13 cellular contexts compared by ENCODE assay signal in the genomic region with DNA sequence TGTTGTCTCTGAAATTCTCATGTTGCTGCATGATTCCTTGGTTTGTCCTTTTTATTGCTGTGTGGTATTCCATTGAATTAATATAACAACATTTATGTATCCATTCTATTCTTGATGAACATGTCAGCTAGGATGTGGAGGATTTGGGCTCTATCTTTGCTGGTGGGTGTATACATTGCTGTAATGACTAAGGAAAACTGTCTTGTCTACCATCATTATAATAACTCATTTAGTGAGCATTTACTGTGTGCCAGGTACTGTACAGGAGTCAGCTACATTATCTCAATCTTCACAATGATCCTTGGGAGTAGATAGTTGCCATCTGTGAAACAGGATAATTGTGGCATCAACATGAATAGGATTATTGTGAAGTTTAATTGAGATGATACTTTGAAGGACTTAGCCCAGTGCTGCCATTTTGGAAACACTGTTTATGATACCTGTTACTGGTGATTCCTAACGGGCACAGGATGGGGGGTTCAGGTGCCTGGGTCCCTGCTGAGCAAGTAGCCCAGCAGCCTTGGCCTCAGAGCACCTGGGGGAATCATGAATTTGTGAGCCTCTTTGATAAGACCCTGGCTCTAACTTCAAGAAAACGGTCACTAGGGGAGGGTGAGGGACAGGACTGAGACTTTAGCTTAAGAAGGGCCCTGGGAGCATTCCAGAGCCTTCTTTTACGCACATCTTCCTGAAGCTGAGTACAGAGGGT. TPM values are rescaled to one million over a fixed set of nuclear protein-coding genes. Genes with fewer than 3 reads are reported as not detected.
DNase-seq lines count a peak whose midpoint lies in the region; ATAC-seq, FAIRE-seq and TF ChIP-seq lines count a peak whose summit lies in the region.
"Had no signal": no experiment of that assay in that cellular context is flagged by ENCODE, and none has a peak within 500 bp of the region (broad histone marks: within the 10 kb centered on the region; RNA-seq: fewer than 3 reads in every experiment).

No MANE protein-coding gene starts in this region.

- FAIRE-seq in HTR-8/SVneo (lab: Jason Lieb, UNC): no peak
- FAIRE-seq: endothelial cell of umbilical vein had no signal

- no peak for TF ChIP-seq POLR2A in breast epithelium (IDR thresholded peaks at IDR 0.05)

- H3K27ac Mint-ChIP-seq in MCF 10A (ENCODE audit: low read depth, unreplicated experiment) (peak overlapping the region; percentile 68), type B pancreatic cell (peak overlapping the region; percentile 90)
- peak overlapping the region; percentile 66 to 76 for H3K27ac Mint-ChIP-seq in effector memory CD8-positive, alpha-beta T cell

- H3K36me3 ChIP-seq in breast epithelium (no peaks in the 10 kb centered on the region), Panc1 (ENCODE audit: control insufficient read depth, insufficient read depth, low read length) (no peaks in the 10 kb centered on the region; the same call in 1 of the 2 replicates)

- intact Hi-C loops in MCF 10A (cut with micrococcal nuclease) (no loop called here), breast epithelium (cut with DNase I; ENCODE audit: low total_unique reads) (no loop called here), Panc1 (cut with micrococcal nuclease; ENCODE audit: unreplicated experiment) (no loop called here)

- no peaks in the 10 kb centered on the region for H3K9me3 Mint-ChIP-seq in MCF 10A (ENCODE audit: unreplicated experiment)
- H3K9me3 Mint-ChIP-seq in effector memory CD8-positive, alpha-beta T cell: no peaks in the 10 kb centered on the region
- no peaks in the 10 kb centered on the region for H3K9me3 Mint-ChIP-seq in type B pancreatic cell

- H3K27me3 Mint-ChIP-seq in MCF 10A (ENCODE audit: insufficient read depth, unreplicated experiment) (no peaks in the 10 kb centered on the region), type B pancreatic cell (peaks cover 6% of the 10 kb centered on the region)
- no peaks in the 10 kb centered on the region for H3K27me3 Mint-ChIP-seq in effector memory CD8-positive, alpha-beta T cell

- H3K4me3 ChIP-seq in breast epithelium (no peak overlapping the region), Panc1 (ENCODE audit: low read depth in 2 of 2, low read length in 2 of 2) (peak overlapping the region in 1 of 2 experiments; percentile 66; a peak in 1 of 4 replicates)

- H3K9me3 ChIP-seq in breast epithelium (no peaks in the 10 kb centered on the region), Panc1 (ENCODE audit: control insufficient read depth, insufficient read depth, low read depth, low read length) (no peaks in the 10 kb centered on the region)

- POLR2A ChIA-PET in MCF 10A (lab: Yijun Ruan, JAX): interaction anchor here (1.5 to 1.9 kb wide), 2 partner anchors 35 to 132 kb away, joined by 9 to 12 read pairs; a partner anchor contains a TSS
- POLR2A ChIA-PET in Panc1 (lab: Charles Lee): no interaction called here

- in situ Hi-C loops in Panc1 (cut with HindIII; ENCODE audit: low pct_unique_long_range_greater_than_20kb, low sequenced_read_pairs): no loop called here

- H3K4me3 Mint-ChIP-seq in MCF 10A (ENCODE audit: unreplicated experiment) (peak overlapping the region; percentile 77), type B pancreatic cell (peak overlapping the region; percentile 87)
- peak overlapping the region; percentile 70 to 73 for H3K4me3 Mint-ChIP-seq in effector memory CD8-positive, alpha-beta T cell

- H3K4me1 ChIP-seq in breast epithelium: peaks cover 0 to 4% of the 10 kb centered on the region in 2 donors
- peaks cover 13% of the 10 kb centered on the region for H3K4me1 ChIP-seq in Panc1 (ENCODE audit: control insufficient read depth, insufficient read depth, low read length)

- no peaks in the 10 kb centered on the region for H3K36me3 Mint-ChIP-seq in MCF 10A (ENCODE audit: insufficient read depth, unreplicated experiment)
- H3K36me3 Mint-ChIP-seq in effector memory CD8-positive, alpha-beta T cell (ENCODE audit: insufficient read depth): peaks cover 6% of the 10 kb centered on the region
- H3K36me3 Mint-ChIP-seq in type B pancreatic cell: peaks cover 3% of the 10 kb centered on the region

- ATAC-seq in Panc1: no peak
- ATAC-seq in effector memory CD8-positive, alpha-beta T cell (replicated peaks): no peak
- ATAC-seq in GM21381 (IDR thresholded peaks at IDR 0.05; ENCODE audit: unreplicated experiment): no peak
- ATAC-seq: left lobe of liver had no signal

- H3K27me3 ChIP-seq in breast epithelium (no peaks in the 10 kb centered on the region), Panc1 (ENCODE audit: control insufficient read depth, insufficient read depth, low read length) (no peaks in the 10 kb centered on the region)

- H3K4me1 Mint-ChIP-seq in MCF 10A (ENCODE audit: insufficient read depth, unreplicated experiment) (peaks cover 11% of the 10 kb centered on the region), type B pancreatic cell (ENCODE audit: unreplicated experiment) (peaks cover 13% of the 10 kb centered on the region)
- peaks cover 5 to 9% of the 10 kb centered on the region in 2 donors for H3K4me1 Mint-ChIP-seq in effector memory CD8-positive, alpha-beta T cell (ENCODE audit: low read depth in 2 of 2)

- TF ChIP-seq CTCF in MCF 10A (IDR thresholded peaks at IDR 0.05; ENCODE audit: unreplicated experiment) (no peak), breast epithelium (IDR thresholded peaks at IDR 0.05) (no peak), Panc1 (IDR thresholded peaks at IDR 0.05) (no peak), type B pancreatic cell (conservative IDR thresholded peaks at IDR 0.05) (no peak)

- no peak for DNase-seq in MCF 10A (ENCODE audit: unreplicated experiment)
- no peak for DNase-seq in breast epithelium (ENCODE audit: low spot score in 2 of 2)
- DNase-seq in Panc1 (ENCODE audit: low read depth, low spot score): no peak
- no peak for DNase-seq in effector memory CD8-positive, alpha-beta T cell
- DNase-seq in type B pancreatic cell (ENCODE audit: extremely low spot score, unreplicated experiment): no peak
- no peak for DNase-seq in HTR-8/SVneo (ENCODE audit: insufficient read length, low spot score)
- DNase-seq in NCI-H2227 (lab: John Stamatoyannopoulos, UW; ENCODE audit: unreplicated experiment): no peak
- DNase-seq: GDM1, head of caudate nucleus, PC-9 had no signal

- no TSS peak for BruUV-seq in MCF 10A (replicated peaks; lab: Mats Ljungman, UMichigan)
- BruUV-seq in Panc1 (replicated peaks; lab: Mats Ljungman, UMichigan): no TSS peak

- H3K27ac ChIP-seq in breast epithelium: no peak overlapping the region
- peak overlapping the region; percentile 94 for H3K27ac ChIP-seq in Panc1 (ENCODE audit: low read length)
- H3K27ac ChIP-seq: PC-9 had no signal

- CTCF ChIA-PET in MCF 10A (lab: Yijun Ruan, JAX): interaction anchor here (0.6 to 1.0 kb wide), 2 partner anchors 50 to 58 kb away, joined by 3 to 4 read pairs; no protein-coding TSS in a partner anchor
- CTCF ChIA-PET in Panc1 (lab: Charles Lee): no interaction called here

RNA-seq across cellular contexts. Expression of a gene that starts 1.8 kb away (rescaled TPM):
- total RNA-seq in MCF 10A (2022) (3.0 and 3.5 TPM in 2 replicates), breast epithelium (1 to 10 TPM in 2 of 3 donors, under 1 TPM in 1; 0.33 to 2.1 (median 1.5) TPM), Panc1 (2021; ENCODE audit: unreplicated experiment) (26.4 TPM), type B pancreatic cell (ENCODE audit: low replicate concordance) (12.0 and 13.5 TPM in 2 replicates)
- polyA plus RNA-seq in Panc1 (2012; ENCODE audit: insufficient read length): 20.1 TPM
